In genomic region chr1:71292203-71292602, GRCh38 we compare ENCODE assay signal across 8 cellular contexts.
"Had no signal": no experiment of that assay in that cellular context is flagged by ENCODE, and none has a peak within 500 bp of the region (broad histone marks: within the 10 kb centered on the region; RNA-seq: fewer than 3 reads in every experiment).

No MANE protein-coding gene starts in this region.

- ATAC-seq: GM12878 had no signal

- FAIRE-seq: G401.6, GM12878, GM12891, GM12892, GM18507, GM19239 had no signal

- DNase-seq: GDM1, GF-D8 had no signal

- H3K4me3 ChIP-seq: GM12878 had no signal
